16 cellular contexts compared by ENCODE assay signal in the genomic region with DNA sequence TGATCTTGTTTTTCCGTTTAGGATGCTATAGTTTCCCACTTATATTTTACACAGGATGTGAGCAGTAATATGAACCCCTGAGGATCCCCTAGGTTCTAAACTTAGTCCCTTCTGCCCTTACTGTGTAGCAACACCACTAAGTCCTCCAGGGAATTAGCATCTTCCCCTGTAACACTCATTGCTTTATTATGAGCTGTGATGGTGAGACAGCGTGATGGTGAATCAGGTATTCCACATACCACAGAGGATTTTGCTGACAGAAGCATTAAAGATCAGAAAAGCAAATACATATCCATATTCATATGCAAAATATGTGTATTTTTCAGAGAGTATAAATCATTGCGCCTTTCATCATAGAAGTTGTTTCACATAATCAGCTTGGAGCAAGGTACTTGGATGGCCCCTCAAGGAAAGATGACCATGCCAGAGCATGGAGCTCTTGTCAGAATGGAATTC.
DNase-seq lines count a peak whose midpoint lies in the region; ATAC-seq lines count a peak whose summit lies in the region.
"Had no signal": no experiment of that assay in that cellular context is flagged by ENCODE, and none has a peak within 500 bp of the region (broad histone marks: within the 10 kb centered on the region; RNA-seq: fewer than 3 reads in every experiment).

No MANE protein-coding gene starts in this region.

- DNase-seq in germinal center (ENCODE audit: low spot score), result peak; percentile 32
- no peak for DNase-seq in GDM1 (lab: John Stamatoyannopoulos, UW)
- DNase-seq in activated CD4-positive, alpha-beta T cell treated with anti-CD3 and anti-CD28 coated beads, Interleukin-2, amount 50 U/mL, for 1 hour, result no peak
- DNase-seq in C1 segment of cervical spinal cord (lab: John Stamatoyannopoulos, UW), result no peak
- DNase-seq: activated CD4-positive, alpha-beta T cell treated with anti-CD3 and anti-CD28 coated beads, Interleukin-2, amount 50 U/mL, for 4 hours; activated T-cell treated with anti-CD3 and anti-CD28 coated beads, Interleukin-2, amount 50 U/mL, for 72 hours; cerebellar nuclear complex; DND-41; endodermal cell; NCI-H446; pancreas had no signal

- ATAC-seq in GM18870 (IDR thresholded peaks at IDR 0.05; ENCODE audit: unreplicated experiment) (peak; percentile 7), GM21526 (IDR thresholded peaks at IDR 0.05; ENCODE audit: low FRiP score, unreplicated experiment) (peak; percentile 17), HG03139 (IDR thresholded peaks at IDR 0.05; ENCODE audit: unreplicated experiment) (peak; percentile 20)
- ATAC-seq: activated T-cell treated with anti-CD3 and anti-CD28 coated beads, Interleukin-2, amount 50 U/mL, for 72 hours; left lobe of liver; pancreas; stimulated activated effector memory CD8-positive, alpha-beta T cell treated with anti-CD3 and anti-CD28 coated beads, Interleukin-12 subunit alpha, Interleukin-12 subunit beta, amount 100 ng/mL, for 72 hours had no signal
